21 cellular contexts compared by ENCODE assay signal in genomic region chr12:30701056-30701455, GRCh38.
"Had no signal": no experiment of that assay in that cellular context is flagged by ENCODE, and none has a peak within 500 bp of the region (broad histone marks: within the 10 kb centered on the region; RNA-seq: fewer than 3 reads in every experiment).

No MANE protein-coding gene starts in this region.

- H3K4me1 Mint-ChIP-seq: activated T-helper 17 cell treated with anti-CD3 and anti-CD28 coated beads, Interleukin-2, amount 50 U/mL, for 72 hours had no signal

- H3K9me3 Mint-ChIP-seq: activated CD4-positive, alpha-beta T cell treated with anti-CD3 and anti-CD28 coated beads, Interleukin-2, amount 10 ng/mL, durations not matched to agents 24 days and 14 days; activated CD8-positive, alpha-beta T cell treated with anti-CD3 and anti-CD28 coated beads for 36 hours; activated T-helper 17 cell treated with anti-CD3 and anti-CD28 coated beads, Interleukin-2, amount 50 U/mL, for 72 hours; brain; endodermal cell; neural crest cell had no signal

- H3K27me3 Mint-ChIP-seq: activated T-helper 17 cell treated with anti-CD3 and anti-CD28 coated beads, Interleukin-2, amount 50 U/mL, for 72 hours had no signal

- H3K36me3 ChIP-seq: gastrocnemius medialis, left ventricle myocardium inferior, prostate gland, transverse colon, uterus had no signal

- H3K4me1 ChIP-seq: prostate gland, uterus had no signal

- H3K9me3 ChIP-seq: gastrocnemius medialis, left ventricle myocardium inferior, prostate gland, transverse colon, uterus had no signal

- H3K4me3 Mint-ChIP-seq: activated CD4-positive, alpha-beta T cell treated with anti-CD3 and anti-CD28 coated beads, Interleukin-2, amount 10 ng/mL, durations not matched to agents 24 days and 14 days; activated CD8-positive, alpha-beta T cell treated with anti-CD3 and anti-CD28 coated beads for 36 hours; activated T-helper 17 cell treated with anti-CD3 and anti-CD28 coated beads, Interleukin-2, amount 50 U/mL, for 72 hours; endodermal cell; neural crest cell had no signal

- DNase-seq: activated CD4-positive, alpha-beta T cell treated with anti-CD3 and anti-CD28 coated beads, Interleukin-2, amount 10 ng/mL, durations not matched to agents 24 days and 14 days; activated CD8-positive, alpha-beta T cell treated with anti-CD3 and anti-CD28 coated beads for 36 hours; activated naive CD4-positive, alpha-beta T cell; activated T-cell treated with anti-CD3 and anti-CD28 coated beads, Interleukin-2, amount 50 U/mL, for 1 hour; endodermal cell; gastrocnemius medialis; kidney glomerular epithelial cell; left ventricle myocardium inferior; right cardiac atrium; stimulated activated naive CD8-positive, alpha-beta T cell treated with anti-CD3 and anti-CD28 coated beads, Interleukin-15, Interleukin-2, amounts not matched to agents 100 U/mL and 50 U/mL, for 24 hours; substantia nigra; T1000; transverse colon; uterus had no signal

- H3K27ac ChIP-seq: epithelial cell of prostate, gastrocnemius medialis, left ventricle myocardium inferior, prostate gland, skin epidermis, transverse colon, uterus had no signal

- H3K27me3 ChIP-seq: dorsolateral prefrontal cortex, gastrocnemius medialis, transverse colon, uterus had no signal

- H3K36me3 Mint-ChIP-seq: brain had no signal

- H3K4me3 ChIP-seq: dorsolateral prefrontal cortex, gastrocnemius medialis, left ventricle myocardium inferior, prostate gland, skin epidermis, transverse colon, uterus had no signal

- H3K27ac Mint-ChIP-seq: activated CD4-positive, alpha-beta T cell treated with anti-CD3 and anti-CD28 coated beads, Interleukin-2, amount 10 ng/mL, durations not matched to agents 24 days and 14 days; activated CD8-positive, alpha-beta T cell treated with anti-CD3 and anti-CD28 coated beads for 36 hours; activated T-helper 17 cell treated with anti-CD3 and anti-CD28 coated beads, Interleukin-2, amount 50 U/mL, for 72 hours; endodermal cell had no signal

- ATAC-seq: activated CD8-positive, alpha-beta T cell treated with anti-CD3 and anti-CD28 coated beads for 36 hours; activated T-helper 17 cell treated with anti-CD3 and anti-CD28 coated beads, Interleukin-2, amount 50 U/mL, for 72 hours; gastrocnemius medialis; right cardiac atrium; stimulated activated naive CD8-positive, alpha-beta T cell treated with anti-CD3 and anti-CD28 coated beads, Interleukin-15, Interleukin-2, amounts not matched to agents 100 U/mL and 50 U/mL, for 24 hours had no signal
